19 cellular contexts compared by ENCODE assay signal in genomic region chr10:36256905-36257304, GRCh38.
A peak's percentile ranks its signal among the peaks of the same experiment; 100 is the strongest.
DNase-seq lines count a peak whose midpoint lies in the region; ATAC-seq, FAIRE-seq and TF ChIP-seq lines count a peak whose summit lies in the region.
"Had no signal": no experiment of that assay in that cellular context is flagged by ENCODE, and none has a peak within 500 bp of the region (broad histone marks: within the 10 kb centered on the region; RNA-seq: fewer than 3 reads in every experiment).

No MANE protein-coding gene starts in this region.

- peaks cover 41% of the 10 kb centered on the region for H3K4me1 Mint-ChIP-seq in MCF 10A (ENCODE audit: insufficient read depth, unreplicated experiment)
- H3K4me1 Mint-ChIP-seq: activated CD4-positive, alpha-beta T cell treated with anti-CD3 and anti-CD28 coated beads for 36 hours had no signal

- CTCF ChIA-PET in MCF 10A (lab: Yijun Ruan, JAX), result no interaction called here

- intact Hi-C loops in MCF 10A (cut with micrococcal nuclease), result no loop called here
- intact Hi-C loops in breast epithelium (cut with DNase I; ENCODE audit: low total_unique reads), result no loop called here

- peak; percentile 55 for DNase-seq in MCF 10A (ENCODE audit: unreplicated experiment)
- no peak for DNase-seq in breast epithelium (ENCODE audit: low spot score in 2 of 2)
- peak in 1 of 2 donors; percentile 22 for DNase-seq in foreskin keratinocyte
- peak; percentile 5 for DNase-seq in urothelium cell line (ENCODE audit: low spot score)
- DNase-seq in MG63, result no peak
- DNase-seq: activated CD4-positive, alpha-beta T cell treated with anti-CD3 and anti-CD28 coated beads for 36 hours; dorsolateral prefrontal cortex; Karpas-422; left colon; NCI-H1436 treated with DMSO at 0.1 percent for 48 hours; NCI-H2227 treated with DMSO at 0.1 percent for 48 hours; stimulated activated CD4-positive, alpha-beta T cell treated with anti-CD3 and anti-CD28 coated beads, Interleukin-4, amount 100 ng/mL, for 4 hours; T1000 had no signal

- FAIRE-seq in urothelium cell line (lab: Jason Lieb, UNC), result no peak

- H3K4me1 ChIP-seq in breast epithelium (peaks cover 0 to 3% of the 10 kb centered on the region in 2 donors), foreskin keratinocyte (peaks cover 4% of the 10 kb centered on the region)

- H3K36me3 Mint-ChIP-seq in MCF 10A (ENCODE audit: insufficient read depth, unreplicated experiment), result peaks cover 3% of the 10 kb centered on the region

- no peak overlapping the region for H3K4me3 ChIP-seq in breast epithelium
- H3K4me3 ChIP-seq in MG63, result no peak overlapping the region
- H3K4me3 ChIP-seq: dorsolateral prefrontal cortex, esophagus muscularis mucosa, thoracic aorta had no signal

- no TSS peak for BruUV-seq in MCF 10A (replicated peaks; lab: Mats Ljungman, UMichigan)

- TF ChIP-seq POLR2A in breast epithelium (IDR thresholded peaks at IDR 0.05), result no peak

- no peaks in the 10 kb centered on the region for H3K27me3 Mint-ChIP-seq in MCF 10A (ENCODE audit: insufficient read depth, unreplicated experiment)
- H3K27me3 Mint-ChIP-seq: activated CD4-positive, alpha-beta T cell treated with anti-CD3 and anti-CD28 coated beads for 36 hours had no signal

- TF ChIP-seq CTCF in MCF 10A (IDR thresholded peaks at IDR 0.05; ENCODE audit: unreplicated experiment) (no peak), breast epithelium (IDR thresholded peaks at IDR 0.05) (no peak), foreskin keratinocyte (conservative IDR thresholded peaks at IDR 0.05) (no peak)

- H3K27ac Mint-ChIP-seq in MCF 10A (ENCODE audit: low read depth, unreplicated experiment), result peak overlapping the region; percentile 91
- H3K27ac Mint-ChIP-seq: activated CD4-positive, alpha-beta T cell treated with anti-CD3 and anti-CD28 coated beads for 36 hours had no signal

- H3K4me3 Mint-ChIP-seq in MCF 10A (ENCODE audit: unreplicated experiment), result peak overlapping the region; percentile 44
- H3K4me3 Mint-ChIP-seq: activated CD4-positive, alpha-beta T cell treated with anti-CD3 and anti-CD28 coated beads for 36 hours had no signal

- H3K9me3 ChIP-seq in breast epithelium (no peaks in the 10 kb centered on the region), MG63 (no peaks in the 10 kb centered on the region)
- H3K9me3 ChIP-seq: esophagus muscularis mucosa, thoracic aorta had no signal

- H3K9me3 Mint-ChIP-seq in MCF 10A (ENCODE audit: unreplicated experiment), result peaks cover 20% of the 10 kb centered on the region

- no peak overlapping the region for H3K27ac ChIP-seq in breast epithelium
- no peak overlapping the region for H3K27ac ChIP-seq in foreskin keratinocyte
- H3K27ac ChIP-seq: 22Rv1, dorsolateral prefrontal cortex, esophagus muscularis mucosa, thoracic aorta had no signal

- H3K36me3 ChIP-seq in breast epithelium (no peaks in the 10 kb centered on the region), MG63 (no peaks in the 10 kb centered on the region)
- H3K36me3 ChIP-seq: esophagus muscularis mucosa, thoracic aorta had no signal

- POLR2A ChIA-PET in MCF 10A (lab: Yijun Ruan, JAX), result interaction anchor here (0.5 to 2.5 kb wide), 12 partner anchors 9 to 617 kb away, joined by 3 to 31 read pairs (median 4); no protein-coding TSS in a partner anchor

- ATAC-seq in SK-N-SH treated with all-trans-retinoic acid at 6 μM for 48 hours (peak; percentile 31; the same call in 1 of the 3 replicates), foreskin keratinocyte (peak; percentile 8), esophagus mucosa (no peak), GM19324 (IDR thresholded peaks at IDR 0.05; ENCODE audit: low FRiP score, unreplicated experiment) (no peak)
- ATAC-seq: activated CD4-positive, alpha-beta T cell treated with anti-CD3 and anti-CD28 coated beads for 36 hours; left colon had no signal

- no peaks in the 10 kb centered on the region for H3K27me3 ChIP-seq in breast epithelium
- H3K27me3 ChIP-seq in foreskin keratinocyte, result no peaks in the 10 kb centered on the region
- H3K27me3 ChIP-seq in MG63, result no peaks in the 10 kb centered on the region
- H3K27me3 ChIP-seq: esophagus muscularis mucosa had no signal

TF ChIP-seq in SK-N-SH treated with all-trans-retinoic acid at 6 μM for 48 hours, 23 proteins besides CTCF, POLR2A, EP300 and RAD21 (continues in another document):
- no peak for TF ChIP-seq ZC3H10 (CRISPR knock-in tag; IDR thresholded peaks at IDR 0.05)
- TF ChIP-seq SNAI2 (CRISPR knock-in tag; IDR thresholded peaks at IDR 0.05), result no peak
- no peak for TF ChIP-seq TOX (CRISPR knock-in tag; IDR thresholded peaks at IDR 0.05; ENCODE audit: borderline replicate concordance)
- TF ChIP-seq ZFP30 (CRISPR knock-in tag; IDR thresholded peaks at IDR 0.05), result no peak
- no peak for TF ChIP-seq ZNF565 (CRISPR knock-in tag; conservative IDR thresholded peaks at IDR 0.05; ENCODE audit: low read depth)
- no peak for TF ChIP-seq PPARA (CRISPR knock-in tag; IDR thresholded peaks at IDR 0.05; ENCODE audit: borderline replicate concordance)
- no peak for TF ChIP-seq TCF4 (CRISPR knock-in tag; IDR thresholded peaks at IDR 0.05; ENCODE audit: borderline replicate concordance)
- no peak for TF ChIP-seq POU6F1 (CRISPR knock-in tag; IDR thresholded peaks at IDR 0.05; ENCODE audit: borderline replicate concordance, low read depth)
- TF ChIP-seq ARNTL (CRISPR knock-in tag; IDR thresholded peaks at IDR 0.05; ENCODE audit: borderline replicate concordance, low read depth), result no peak
- no peak for TF ChIP-seq ZNF8 (CRISPR knock-in tag; IDR thresholded peaks at IDR 0.05)
- TF ChIP-seq RARB (CRISPR knock-in tag; IDR thresholded peaks at IDR 0.05), result no peak
- TF ChIP-seq ESRRG (CRISPR knock-in tag; IDR thresholded peaks at IDR 0.05), result no peak
- TF ChIP-seq PATZ1 (CRISPR knock-in tag; IDR thresholded peaks at IDR 0.05; ENCODE audit: borderline replicate concordance), result no peak
- TF ChIP-seq BACH2 (CRISPR knock-in tag; IDR thresholded peaks at IDR 0.05; ENCODE audit: borderline replicate concordance), result no peak
- TF ChIP-seq ZFP3 (CRISPR knock-in tag; IDR thresholded peaks at IDR 0.05), result no peak
- TF ChIP-seq TSHZ2 (CRISPR knock-in tag; IDR thresholded peaks at IDR 0.05), result no peak
- no peak for TF ChIP-seq OSR1 (CRISPR knock-in tag; IDR thresholded peaks at IDR 0.05)

Comparison
In these comparisons a context has a peak if more than half of its experiments do, and no peak if none do; other contexts are left out.
1. DNase-seq: peak in MCF 10A (single experiment) and urothelium cell line (single experiment); none in breast epithelium (0 of 2) and MG63 (single experiment).
2. ATAC-seq: peak in SK-N-SH treated with all-trans-retinoic acid at 6 μM for 48 hours (single experiment) and foreskin keratinocyte (single experiment); none in esophagus mucosa (single experiment) and GM19324 (single experiment).